ENCODE assay signal across 12 cellular contexts in the genomic region with DNA sequence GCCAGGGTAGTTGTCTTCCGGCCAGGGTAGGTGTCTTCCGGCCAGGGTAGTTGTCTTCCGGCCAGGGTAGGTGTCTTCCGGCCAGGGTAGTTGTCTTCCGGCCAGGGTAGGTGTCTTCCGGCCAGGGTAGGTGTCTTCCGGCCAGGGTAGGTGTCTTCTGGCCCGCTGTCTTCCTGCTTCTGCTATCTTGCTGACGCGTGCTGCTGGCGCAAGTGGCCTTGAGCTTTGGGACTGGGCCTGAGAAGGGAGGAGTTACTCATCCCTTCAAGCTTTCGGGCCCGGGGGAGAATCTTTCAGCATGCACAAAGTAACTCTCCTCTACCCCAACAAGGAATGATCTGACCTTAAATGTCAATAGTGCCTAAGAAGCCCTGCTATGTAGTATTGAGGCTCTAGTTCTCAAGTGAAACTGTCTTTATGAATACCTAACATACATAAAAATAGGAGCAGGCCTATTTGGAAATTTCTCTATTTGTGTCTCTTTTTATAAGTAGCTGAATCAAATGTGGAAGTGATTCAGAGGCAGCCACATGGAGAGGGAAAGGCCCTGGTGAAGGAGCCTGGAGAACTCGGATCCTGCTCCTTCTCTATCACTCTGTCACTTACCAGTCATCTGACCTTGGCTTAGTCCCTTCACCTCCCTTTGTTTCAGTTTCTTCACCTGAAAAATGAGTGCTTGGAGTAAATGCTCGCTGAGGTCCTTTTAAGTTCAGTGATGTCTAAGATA.
DNase-seq lines count a peak whose midpoint lies in the region; ATAC-seq, FAIRE-seq and TF ChIP-seq lines count a peak whose summit lies in the region.
"Had no signal": no experiment of that assay in that cellular context is flagged by ENCODE, and none has a peak within 500 bp of the region (broad histone marks: within the 10 kb centered on the region; RNA-seq: fewer than 3 reads in every experiment).

No MANE protein-coding gene starts in this region.

- no peaks in the 10 kb centered on the region for H3K27me3 Mint-ChIP-seq in brain
- H3K27me3 Mint-ChIP-seq in T-helper 17 cell, result no peaks in the 10 kb centered on the region
- H3K27me3 Mint-ChIP-seq: activated CD8-positive, alpha-beta memory T cell treated with anti-CD3 and anti-CD28 coated beads, Interleukin-2, amount 10 ng/mL, durations not matched to agents 7 days and 5 days had no signal

- no peak overlapping the region for H3K9ac ChIP-seq in skeletal muscle tissue (ENCODE audit: low read depth in 1 of 3, low read length in 3 of 3)

- H3K4me3 ChIP-seq in skeletal muscle tissue (ENCODE audit: low read length in 3 of 3), result no peak overlapping the region
- H3K4me3 ChIP-seq: MG63 had no signal

- H3K36me3 Mint-ChIP-seq in brain, result peaks cover 10% of the 10 kb centered on the region
- peaks cover 5% of the 10 kb centered on the region for H3K36me3 Mint-ChIP-seq in T-helper 17 cell (ENCODE audit: low read depth)

- no peak for TF ChIP-seq CTCF in brain (conservative IDR thresholded peaks at IDR 0.05)

- no peak for FAIRE-seq in RCC 7860 (lab: Jason Lieb, UNC)
- FAIRE-seq: keratinocyte had no signal

- intact Hi-C loops in left ventricle myocardium superior (cut with micrococcal nuclease), result no loop called here

- H3K4me1 Mint-ChIP-seq in brain (peaks cover 56% of the 10 kb centered on the region), T-helper 17 cell (peaks cover 11% of the 10 kb centered on the region)

- peaks cover 13 to 29% (median 14%) of the 10 kb centered on the region in 3 donors for H3K4me1 ChIP-seq in skeletal muscle tissue (ENCODE audit: control insufficient read depth in 3 of 3, insufficient read depth in 3 of 3, low read length in 3 of 3)

- H3K27ac Mint-ChIP-seq in brain, result peak overlapping the region in 4 of 5 experiments; percentile 71 to 92 (median 78)
- H3K27ac Mint-ChIP-seq in T-helper 17 cell, result no peak overlapping the region
- H3K27ac Mint-ChIP-seq: activated CD8-positive, alpha-beta memory T cell treated with anti-CD3 and anti-CD28 coated beads, Interleukin-2, amount 10 ng/mL, durations not matched to agents 7 days and 5 days had no signal

- H3K27me3 ChIP-seq in skeletal muscle tissue (ENCODE audit: control insufficient read depth in 3 of 3, insufficient read depth in 3 of 3, low read length in 3 of 3), result no peaks in the 10 kb centered on the region
- H3K27me3 ChIP-seq: MG63 had no signal

- ATAC-seq in GM18511 (IDR thresholded peaks at IDR 0.05; ENCODE audit: unreplicated experiment) (peak; percentile 27), left ventricle myocardium superior (peak; percentile 44), T-helper 17 cell (no peak), HG02938 (IDR thresholded peaks at IDR 0.05; ENCODE audit: unreplicated experiment) (no peak)
- ATAC-seq: activated CD8-positive, alpha-beta memory T cell treated with anti-CD3 and anti-CD28 coated beads, Interleukin-2, amount 10 ng/mL, durations not matched to agents 7 days and 5 days had no signal

- DNase-seq in left ventricle myocardium superior, result peak; percentile 74
- no peak for DNase-seq in NCI-H1092 (lab: John Stamatoyannopoulos, UW)
- DNase-seq in T-helper 17 cell, result no peak
- DNase-seq in RCC 7860 (ENCODE audit: low spot score), result no peak
- DNase-seq: activated CD8-positive, alpha-beta memory T cell treated with anti-CD3 and anti-CD28 coated beads, Interleukin-2, amount 10 ng/mL, durations not matched to agents 7 days and 5 days; MG63; OCI-M1 had no signal

- peaks cover 0 to 7% (median 0%) of the 10 kb centered on the region in 3 donors for H3K36me3 ChIP-seq in skeletal muscle tissue (ENCODE audit: control insufficient read depth in 3 of 3, insufficient read depth in 3 of 3, low read length in 3 of 3)
- H3K36me3 ChIP-seq: MG63 had no signal

- peak overlapping the region; percentile 59 for H3K27ac ChIP-seq in skeletal muscle tissue (ENCODE audit: low read depth, low read length)

- H3K9me3 Mint-ChIP-seq in brain, result no peaks in the 10 kb centered on the region

- H3K9me3 ChIP-seq in skeletal muscle tissue (ENCODE audit: control insufficient read depth in 3 of 3, low read length in 3 of 3) (no peaks in the 10 kb centered on the region), T-helper 17 cell (ENCODE audit: control insufficient read depth, low read length, poor library complexity, severe bottlenecking) (no peaks in the 10 kb centered on the region)
- H3K9me3 ChIP-seq: MG63 had no signal

- no peak overlapping the region for H3K4me3 Mint-ChIP-seq in brain
- H3K4me3 Mint-ChIP-seq in T-helper 17 cell, result no peak overlapping the region
- H3K4me3 Mint-ChIP-seq: activated CD8-positive, alpha-beta memory T cell treated with anti-CD3 and anti-CD28 coated beads, Interleukin-2, amount 10 ng/mL, durations not matched to agents 7 days and 5 days had no signal

Comparison
In these comparisons a context has a peak if more than half of its experiments do, and no peak if none do; other contexts are left out.
1. ATAC-seq: peak in GM18511 (single experiment) and left ventricle myocardium superior (single experiment); none in T-helper 17 cell (single experiment) and HG02938 (single experiment).